8 cellular contexts compared by ENCODE assay signal in the genomic region with DNA sequence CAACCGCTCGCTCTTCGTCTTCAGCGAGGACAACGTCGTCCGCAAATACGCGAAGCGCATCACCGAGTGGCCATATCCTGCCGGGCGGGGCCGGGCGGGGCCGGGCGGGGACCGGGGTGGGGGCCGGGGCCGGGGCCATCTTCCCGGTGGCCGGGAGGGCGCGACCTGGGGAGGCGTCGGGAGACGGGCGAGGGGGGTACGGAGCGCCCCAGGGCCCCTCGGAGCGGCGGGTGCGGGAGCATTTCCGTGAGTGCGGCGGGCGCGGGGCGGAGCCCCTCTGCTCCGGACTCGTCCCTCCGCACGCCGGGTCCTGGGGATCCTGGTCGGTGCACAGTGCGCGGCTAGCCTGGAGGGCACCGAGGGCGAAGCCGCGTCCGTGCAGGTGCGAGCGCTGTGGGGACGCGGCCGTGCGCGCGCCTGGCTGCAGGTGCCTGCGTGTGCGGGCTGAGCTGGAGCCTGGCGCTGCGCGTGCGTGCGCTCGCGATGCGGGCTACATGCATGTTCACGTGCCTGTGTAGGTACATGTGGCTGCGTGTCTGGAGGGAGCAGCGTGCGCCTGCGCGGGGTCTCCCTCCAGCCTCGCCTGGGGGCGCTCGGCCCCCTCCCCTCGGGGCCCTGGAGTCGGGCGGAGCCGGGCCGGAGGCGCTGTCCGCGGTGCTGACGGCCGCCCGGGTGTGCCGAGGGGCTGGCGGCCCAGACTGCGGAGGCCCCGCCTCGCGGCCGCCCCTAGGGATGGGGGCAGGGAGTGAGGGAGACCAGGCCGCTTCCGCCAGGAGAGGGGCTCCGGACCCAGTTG. TPM values are rescaled to one million over a fixed set of nuclear protein-coding genes. Genes with fewer than 3 reads are reported as not detected.
DNase-seq lines count a peak whose midpoint lies in the region; TF ChIP-seq lines count a peak whose summit lies in the region.

No MANE protein-coding gene starts in this region.

- H3K4me3 Mint-ChIP-seq in mesothelial cell of epicardium = no peak overlapping the region

- H3K27me3 ChIP-seq in OCI-LY3 (ENCODE audit: low read depth, low read length) = no peaks in the 10 kb centered on the region
- H3K27me3 ChIP-seq in ectodermal cell (ENCODE audit: control insufficient read depth, insufficient read depth, low read length, poor library complexity, severe bottlenecking) = peaks cover 35% of the 10 kb centered on the region

- H3K9me3 ChIP-seq in OCI-LY3 (ENCODE audit: insufficient read depth, low read length) = no peaks in the 10 kb centered on the region
- no peaks in the 10 kb centered on the region for H3K9me3 ChIP-seq in ectodermal cell (ENCODE audit: control insufficient read depth, low read length)

- peak overlapping the region; percentile 66 for H3K9ac ChIP-seq in OCI-LY3 (ENCODE audit: low read length)

- peaks cover 48% of the 10 kb centered on the region for H4K20me1 ChIP-seq in OCI-LY3 (ENCODE audit: insufficient read depth, low read length)

- H3K27ac ChIP-seq in OCI-LY3 (ENCODE audit: low read length) = peak overlapping the region; percentile 62
- H3K27ac ChIP-seq in ectodermal cell (ENCODE audit: insufficient read depth, low read depth, low read length, poor library complexity, severe bottlenecking) = no peak overlapping the region

- TF ChIP-seq CTCF in OCI-LY3 (IDR thresholded peaks at IDR 0.05; ENCODE audit: low read depth, low read length) = 0 out of 2 replicates have a peak, but pooled peaks have one; percentile 7
- no peak for TF ChIP-seq CTCF in mesothelial cell of epicardium (IDR thresholded peaks at IDR 0.05; ENCODE audit: unreplicated experiment)

- DNase-seq in GM19238 (ENCODE audit: insufficient read length, low spot score) (peak; percentile 35), mesothelial cell of epicardium (ENCODE audit: low spot score in 2 of 2, unreplicated experiment in 2 of 2) (peak; percentile 69 to 88), NK-92 (lab: John Stamatoyannopoulos, UW; ENCODE audit: unreplicated experiment) (no peak), DMS153 (lab: John Stamatoyannopoulos, UW) (no peak), epidermal melanocyte (ENCODE audit: insufficient read length, low spot score) (no peak), T-helper 9 cell (no peak)

- H3K36me3 ChIP-seq in OCI-LY3 (replicated peaks; ENCODE audit: low read depth, low read length) = peaks cover 47% of the 10 kb centered on the region
- H3K36me3 ChIP-seq in ectodermal cell (ENCODE audit: control insufficient read depth, insufficient read depth, low read length) = no peaks in the 10 kb centered on the region

- H3K9me3 Mint-ChIP-seq in mesothelial cell of epicardium = peaks cover 3% of the 10 kb centered on the region

- H3K27ac Mint-ChIP-seq in mesothelial cell of epicardium = no peak overlapping the region

- peaks cover 2% of the 10 kb centered on the region for H3K36me3 Mint-ChIP-seq in mesothelial cell of epicardium

- H3K4me3 ChIP-seq in OCI-LY3 (ENCODE audit: low read length) (peak overlapping the region; percentile 97), ectodermal cell (ENCODE audit: insufficient read depth, low read depth, low read length) (peak overlapping the region; percentile 30)

- H2AFZ ChIP-seq in OCI-LY3 (ENCODE audit: low read depth, low read length) = no peak overlapping the region

- peaks cover 2% of the 10 kb centered on the region for H3K4me1 Mint-ChIP-seq in mesothelial cell of epicardium

- peak overlapping the region; percentile 87 for H3K4me2 ChIP-seq in OCI-LY3 (ENCODE audit: low read length)

- H3K79me2 ChIP-seq in OCI-LY3 (ENCODE audit: low read length) = peaks cover 60% of the 10 kb centered on the region

- H3K27me3 Mint-ChIP-seq in mesothelial cell of epicardium (ENCODE audit: low read depth) = peaks cover 65% of the 10 kb centered on the region

- WGBS in ectodermal cell, 2 experiments = 15% methylated on average over 101 of the region's 101 CpGs

- peaks cover 32% of the 10 kb centered on the region for H3K4me1 ChIP-seq in OCI-LY3 (ENCODE audit: low read length)
- H3K4me1 ChIP-seq in ectodermal cell (ENCODE audit: control insufficient read depth, insufficient read depth, low read length) = no peaks in the 10 kb centered on the region

RNA-seq across cellular contexts. Expression of gene CACNA1B, which starts 0.8 kb away (rescaled TPM):
- 1.00 TPM for polyA plus RNA-seq in ectodermal cell (2013, experiment 1 of 4)
- 1.4 TPM for polyA plus RNA-seq in ectodermal cell (2013, experiment 2 of 4)
- 0.85 TPM for polyA plus RNA-seq in ectodermal cell (2013, experiment 3 of 4)
- 1.2 TPM for polyA plus RNA-seq in ectodermal cell (2013, experiment 4 of 4)
- total RNA-seq in mesothelial cell of epicardium = 0.75 to 0.87 TPM (median 0.81 TPM) in 3 replicates

Comparison
In these comparisons a context has a peak if more than half of its experiments do, and no peak if none do; other contexts are left out.
1. DNase-seq: peak in GM19238 (single experiment) and mesothelial cell of epicardium (2 of 2); none in NK-92 (single experiment), DMS153 (single experiment), epidermal melanocyte (single experiment) and T-helper 9 cell (single experiment).